In the genomic region with DNA sequence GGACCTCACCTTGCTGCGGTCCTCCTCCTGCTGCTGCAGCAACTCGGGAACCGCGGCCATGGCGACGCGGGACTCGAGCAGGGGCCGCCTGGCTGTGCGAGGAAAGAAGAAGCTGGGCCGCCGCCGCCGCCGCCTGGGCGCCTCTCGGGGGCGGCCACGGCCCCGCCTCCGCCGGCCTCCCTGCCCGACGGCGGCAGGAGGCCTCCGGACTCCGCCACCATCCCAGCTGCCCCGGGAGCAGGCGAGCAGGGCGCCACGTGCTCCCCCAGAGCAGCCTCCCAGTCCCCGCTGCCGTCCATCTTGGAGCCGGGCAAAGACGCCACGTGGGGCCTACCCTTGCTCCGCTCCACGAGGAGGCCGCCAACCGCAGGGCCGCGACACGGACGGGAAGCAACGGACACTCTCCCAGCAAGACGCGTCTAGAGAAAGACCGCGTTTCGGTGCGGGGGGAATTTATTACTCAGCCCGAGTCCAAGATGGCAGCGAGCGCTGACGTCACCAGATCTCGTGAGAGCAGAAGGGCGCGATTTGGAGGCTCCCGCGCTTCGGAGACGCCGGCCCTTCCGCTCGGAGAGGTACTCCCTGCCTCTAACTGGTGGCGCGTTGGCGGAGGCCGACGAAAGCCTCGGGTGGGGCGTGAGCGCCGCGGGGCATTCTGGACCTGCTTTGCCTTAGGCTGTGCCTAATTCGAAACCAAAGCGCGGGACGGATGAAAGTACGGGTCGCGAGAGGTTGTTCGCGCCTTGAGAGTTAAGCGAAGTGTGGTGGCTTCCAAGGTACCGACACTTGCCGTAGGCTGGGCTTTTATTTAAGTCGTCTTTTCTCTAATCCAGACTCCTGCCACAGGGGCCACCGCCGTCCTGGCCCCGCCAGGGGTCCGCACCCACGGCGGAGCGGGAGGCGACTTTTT, we compare ENCODE assay signal across 1 cellular context.
TF ChIP-seq lines count a peak whose summit lies in the region.

A gene with protein sequence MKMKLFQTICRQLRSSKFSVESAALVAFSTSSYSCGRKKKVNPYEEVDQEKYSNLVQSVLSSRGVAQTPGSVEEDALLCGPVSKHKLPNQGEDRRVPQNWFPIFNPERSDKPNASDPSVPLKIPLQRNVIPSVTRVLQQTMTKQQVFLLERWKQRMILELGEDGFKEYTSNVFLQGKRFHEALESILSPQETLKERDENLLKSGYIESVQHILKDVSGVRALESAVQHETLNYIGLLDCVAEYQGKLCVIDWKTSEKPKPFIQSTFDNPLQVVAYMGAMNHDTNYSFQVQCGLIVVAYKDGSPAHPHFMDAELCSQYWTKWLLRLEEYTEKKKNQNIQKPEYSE (plus strand): TSS at position 653 of the 910 bp plus-strand sequence. CDS start 842 bp downstream, outside the sequence.
A gene (minus strand): TSS at position 429 of the 910 bp plus-strand sequence. CDS start 369 bp downstream, at position 60.

TF ChIP-seq in HepG2, 621 proteins besides CTCF, POLR2A, EP300 and RAD21 (continued from another document and continues in another):
- TF ChIP-seq HIVEP1 (CRISPR knock-in tag; IDR thresholded peaks at IDR 0.05) = peak; percentile 97
- TF ChIP-seq IKZF1 (IDR thresholded peaks at IDR 0.05) = no peak
- no peak; the same call in 1 of the 2 replicates for TF ChIP-seq BRCA1 (CRISPR knock-in tag; IDR thresholded peaks at IDR 0.05)
- peak; percentile 81 for TF ChIP-seq NFYC (CRISPR knock-in tag; IDR thresholded peaks at IDR 0.05)
- TF ChIP-seq NFE2 (CRISPR knock-in tag; IDR thresholded peaks at IDR 0.05) = no peak
- no peak for TF ChIP-seq HNRNPH1 (optimal IDR thresholded peaks at IDR 0.05; ENCODE audit: low read depth, low read length)
- peak; percentile 97 for TF ChIP-seq HNRNPLL (IDR thresholded peaks at IDR 0.05; ENCODE audit: low read depth, low read length, poor library complexity, severe bottlenecking)
- TF ChIP-seq, protein P1, sequence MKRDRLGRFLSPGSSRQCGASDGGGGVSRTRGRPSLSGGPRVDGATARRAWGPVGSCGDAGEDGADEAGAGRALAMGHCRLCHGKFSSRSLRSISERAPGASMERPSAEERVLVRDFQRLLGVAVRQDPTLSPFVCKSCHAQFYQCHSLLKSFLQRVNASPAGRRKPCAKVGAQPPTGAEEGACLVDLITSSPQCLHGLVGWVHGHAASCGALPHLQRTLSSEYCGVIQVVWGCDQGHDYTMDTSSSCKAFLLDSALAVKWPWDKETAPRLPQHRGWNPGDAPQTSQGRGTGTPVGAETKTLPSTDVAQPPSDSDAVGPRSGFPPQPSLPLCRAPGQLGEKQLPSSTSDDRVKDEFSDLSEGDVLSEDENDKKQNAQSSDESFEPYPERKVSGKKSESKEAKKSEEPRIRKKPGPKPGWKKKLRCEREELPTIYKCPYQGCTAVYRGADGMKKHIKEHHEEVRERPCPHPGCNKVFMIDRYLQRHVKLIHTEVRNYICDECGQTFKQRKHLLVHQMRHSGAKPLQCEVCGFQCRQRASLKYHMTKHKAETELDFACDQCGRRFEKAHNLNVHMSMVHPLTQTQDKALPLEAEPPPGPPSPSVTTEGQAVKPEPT (CRISPR knock-in tag; IDR thresholded peaks at IDR 0.05; ENCODE audit: low read depth) = peak; percentile 82; the same call in 1 of the 2 replicates
- peak; percentile 94; the same call in 1 of the 2 replicates for TF ChIP-seq GLI4 (CRISPR knock-in tag; IDR thresholded peaks at IDR 0.05; ENCODE audit: borderline replicate concordance)
- TF ChIP-seq ZNF230 (CRISPR knock-in tag; IDR thresholded peaks at IDR 0.05) = peak; percentile 96
- peak; percentile 79; the same call in 1 of the 2 replicates for TF ChIP-seq FOXO1 (CRISPR knock-in tag; IDR thresholded peaks at IDR 0.05)
- TF ChIP-seq ZNF772 (CRISPR knock-in tag; IDR thresholded peaks at IDR 0.05) = peak; percentile 98
- no peak for TF ChIP-seq PTBP1 (IDR thresholded peaks at IDR 0.05; ENCODE audit: low read depth, low read length, poor library complexity, severe bottlenecking)
- TF ChIP-seq, protein P2, sequence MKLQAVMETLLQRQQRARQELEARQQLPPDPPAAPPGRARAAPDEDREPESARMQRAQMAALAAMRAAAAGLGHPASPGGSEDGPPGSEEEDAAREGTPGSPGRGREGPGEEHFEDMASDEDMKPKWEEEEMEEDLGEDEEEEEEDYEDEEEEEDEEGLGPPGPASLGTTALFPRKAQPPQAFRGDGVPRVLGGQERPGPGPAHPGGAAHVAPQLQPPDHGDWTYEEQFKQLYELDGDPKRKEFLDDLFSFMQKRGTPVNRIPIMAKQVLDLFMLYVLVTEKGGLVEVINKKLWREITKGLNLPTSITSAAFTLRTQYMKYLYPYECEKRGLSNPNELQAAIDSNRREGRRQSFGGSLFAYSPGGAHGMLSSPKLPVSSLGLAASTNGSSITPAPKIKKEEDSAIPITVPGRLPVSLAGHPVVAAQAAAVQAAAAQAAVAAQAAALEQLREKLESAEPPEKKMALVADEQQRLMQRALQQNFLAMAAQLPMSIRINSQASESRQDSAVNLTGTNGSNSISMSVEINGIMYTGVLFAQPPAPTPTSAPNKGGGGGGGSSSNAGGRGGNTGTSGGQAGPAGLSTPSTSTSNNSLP (IDR thresholded peaks at IDR 0.05; ENCODE audit: low read depth, low read length) = peak; percentile 75; the same call in 1 of the 2 replicates
- TF ChIP-seq MYNN (CRISPR knock-in tag; IDR thresholded peaks at IDR 0.05; ENCODE audit: low read depth) = peak; percentile 82; the same call in 1 of the 2 replicates
- peak; percentile 85; the same call in 1 of the 2 replicates for TF ChIP-seq ZNF136 (CRISPR knock-in tag; IDR thresholded peaks at IDR 0.05; ENCODE audit: low read depth)
- TF ChIP-seq SPEN (CRISPR knock-in tag; IDR thresholded peaks at IDR 0.05; ENCODE audit: low read depth) = peak; percentile 100
- TF ChIP-seq, protein P3, sequence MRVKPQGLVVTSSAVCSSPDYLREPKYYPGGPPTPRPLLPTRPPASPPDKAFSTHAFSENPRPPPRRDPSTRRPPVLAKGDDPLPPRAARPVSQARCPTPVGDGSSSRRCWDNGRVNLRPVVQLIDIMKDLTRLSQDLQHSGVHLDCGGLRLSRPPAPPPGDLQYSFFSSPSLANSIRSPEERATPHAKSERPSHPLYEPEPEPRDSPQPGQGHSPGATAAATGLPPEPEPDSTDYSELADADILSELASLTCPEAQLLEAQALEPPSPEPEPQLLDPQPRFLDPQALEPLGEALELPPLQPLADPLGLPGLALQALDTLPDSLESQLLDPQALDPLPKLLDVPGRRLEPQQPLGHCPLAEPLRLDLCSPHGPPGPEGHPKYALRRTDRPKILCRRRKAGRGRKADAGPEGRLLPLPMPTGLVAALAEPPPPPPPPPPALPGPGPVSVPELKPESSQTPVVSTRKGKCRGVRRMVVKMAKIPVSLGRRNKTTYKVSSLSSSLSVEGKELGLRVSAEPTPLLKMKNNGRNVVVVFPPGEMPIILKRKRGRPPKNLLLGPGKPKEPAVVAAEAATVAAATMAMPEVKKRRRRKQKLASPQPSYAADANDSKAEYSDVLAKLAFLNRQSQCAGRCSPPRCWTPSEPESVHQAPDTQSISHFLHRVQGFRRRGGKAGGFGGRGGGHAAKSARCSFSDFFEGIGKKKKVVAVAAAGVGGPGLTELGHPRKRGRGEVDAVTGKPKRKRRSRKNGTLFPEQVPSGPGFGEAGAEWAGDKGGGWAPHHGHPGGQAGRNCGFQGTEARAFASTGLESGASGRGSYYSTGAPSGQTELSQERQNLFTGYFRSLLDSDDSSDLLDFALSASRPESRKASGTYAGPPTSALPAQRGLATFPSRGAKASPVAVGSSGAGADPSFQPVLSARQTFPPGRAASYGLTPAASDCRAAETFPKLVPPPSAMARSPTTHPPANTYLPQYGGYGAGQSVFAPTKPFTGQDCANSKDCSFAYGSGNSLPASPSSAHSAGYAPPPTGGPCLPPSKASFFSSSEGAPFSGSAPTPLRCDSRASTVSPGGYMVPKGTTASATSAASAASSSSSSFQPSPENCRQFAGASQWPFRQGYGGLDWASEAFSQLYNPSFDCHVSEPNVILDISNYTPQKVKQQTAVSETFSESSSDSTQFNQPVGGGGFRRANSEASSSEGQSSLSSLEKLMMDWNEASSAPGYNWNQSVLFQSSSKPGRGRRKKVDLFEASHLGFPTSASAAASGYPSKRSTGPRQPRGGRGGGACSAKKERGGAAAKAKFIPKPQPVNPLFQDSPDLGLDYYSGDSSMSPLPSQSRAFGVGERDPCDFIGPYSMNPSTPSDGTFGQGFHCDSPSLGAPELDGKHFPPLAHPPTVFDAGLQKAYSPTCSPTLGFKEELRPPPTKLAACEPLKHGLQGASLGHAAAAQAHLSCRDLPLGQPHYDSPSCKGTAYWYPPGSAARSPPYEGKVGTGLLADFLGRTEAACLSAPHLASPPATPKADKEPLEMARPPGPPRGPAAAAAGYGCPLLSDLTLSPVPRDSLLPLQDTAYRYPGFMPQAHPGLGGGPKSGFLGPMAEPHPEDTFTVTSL (CRISPR knock-in tag; IDR thresholded peaks at IDR 0.05; ENCODE audit: borderline replicate concordance) = peak; percentile 14; the same call in 1 of the 2 replicates
- peak; percentile 94 for TF ChIP-seq ZNF20 (CRISPR knock-in tag; IDR thresholded peaks at IDR 0.05)
- TF ChIP-seq ZKSCAN1 (IDR thresholded peaks at IDR 0.05; ENCODE audit: low read length) = no peak
- TF ChIP-seq ZNF296 (CRISPR knock-in tag; conservative IDR thresholded peaks at IDR 0.05) = peak; percentile 95
- TF ChIP-seq ZNF564 (CRISPR knock-in tag; IDR thresholded peaks at IDR 0.05) = peak; percentile 92; the same call in 1 of the 2 replicates
- TF ChIP-seq, protein P4, sequence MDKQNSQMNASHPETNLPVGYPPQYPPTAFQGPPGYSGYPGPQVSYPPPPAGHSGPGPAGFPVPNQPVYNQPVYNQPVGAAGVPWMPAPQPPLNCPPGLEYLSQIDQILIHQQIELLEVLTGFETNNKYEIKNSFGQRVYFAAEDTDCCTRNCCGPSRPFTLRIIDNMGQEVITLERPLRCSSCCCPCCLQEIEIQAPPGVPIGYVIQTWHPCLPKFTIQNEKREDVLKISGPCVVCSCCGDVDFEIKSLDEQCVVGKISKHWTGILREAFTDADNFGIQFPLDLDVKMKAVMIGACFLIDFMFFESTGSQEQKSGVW (CRISPR knock-in tag; IDR thresholded peaks at IDR 0.05; ENCODE audit: borderline replicate concordance) = peak; percentile 98
- peak; percentile 76 for TF ChIP-seq REXO4 (CRISPR knock-in tag; IDR thresholded peaks at IDR 0.05; ENCODE audit: borderline replicate concordance)
- TF ChIP-seq MTF2 (CRISPR knock-in tag; IDR thresholded peaks at IDR 0.05; ENCODE audit: borderline replicate concordance) = peak; percentile 95; the same call in 1 of the 2 replicates
- TF ChIP-seq, protein P5, sequence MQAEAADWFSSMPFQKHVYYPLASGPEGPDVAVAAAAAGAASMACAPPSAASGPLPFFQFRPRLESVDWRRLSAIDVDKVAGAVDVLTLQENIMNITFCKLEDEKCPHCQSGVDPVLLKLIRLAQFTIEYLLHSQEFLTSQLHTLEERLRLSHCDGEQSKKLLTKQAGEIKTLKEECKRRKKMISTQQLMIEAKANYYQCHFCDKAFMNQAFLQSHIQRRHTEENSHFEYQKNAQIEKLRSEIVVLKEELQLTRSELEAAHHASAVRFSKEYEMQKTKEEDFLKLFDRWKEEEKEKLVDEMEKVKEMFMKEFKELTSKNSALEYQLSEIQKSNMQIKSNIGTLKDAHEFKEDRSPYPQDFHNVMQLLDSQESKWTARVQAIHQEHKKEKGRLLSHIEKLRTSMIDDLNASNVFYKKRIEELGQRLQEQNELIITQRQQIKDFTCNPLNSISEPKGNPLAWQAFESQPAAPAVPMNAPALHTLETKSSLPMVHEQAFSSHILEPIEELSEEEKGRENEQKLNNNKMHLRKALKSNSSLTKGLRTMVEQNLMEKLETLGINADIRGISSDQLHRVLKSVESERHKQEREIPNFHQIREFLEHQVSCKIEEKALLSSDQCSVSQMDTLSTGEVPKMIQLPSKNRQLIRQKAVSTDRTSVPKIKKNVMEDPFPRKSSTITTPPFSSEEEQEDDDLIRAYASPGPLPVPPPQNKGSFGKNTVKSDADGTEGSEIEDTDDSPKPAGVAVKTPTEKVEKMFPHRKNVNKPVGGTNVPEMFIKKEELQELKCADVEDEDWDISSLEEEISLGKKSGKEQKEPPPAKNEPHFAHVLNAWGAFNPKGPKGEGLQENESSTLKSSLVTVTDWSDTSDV (CRISPR knock-in tag; IDR thresholded peaks at IDR 0.05) = peak; percentile 82
- TF ChIP-seq, protein P6, sequence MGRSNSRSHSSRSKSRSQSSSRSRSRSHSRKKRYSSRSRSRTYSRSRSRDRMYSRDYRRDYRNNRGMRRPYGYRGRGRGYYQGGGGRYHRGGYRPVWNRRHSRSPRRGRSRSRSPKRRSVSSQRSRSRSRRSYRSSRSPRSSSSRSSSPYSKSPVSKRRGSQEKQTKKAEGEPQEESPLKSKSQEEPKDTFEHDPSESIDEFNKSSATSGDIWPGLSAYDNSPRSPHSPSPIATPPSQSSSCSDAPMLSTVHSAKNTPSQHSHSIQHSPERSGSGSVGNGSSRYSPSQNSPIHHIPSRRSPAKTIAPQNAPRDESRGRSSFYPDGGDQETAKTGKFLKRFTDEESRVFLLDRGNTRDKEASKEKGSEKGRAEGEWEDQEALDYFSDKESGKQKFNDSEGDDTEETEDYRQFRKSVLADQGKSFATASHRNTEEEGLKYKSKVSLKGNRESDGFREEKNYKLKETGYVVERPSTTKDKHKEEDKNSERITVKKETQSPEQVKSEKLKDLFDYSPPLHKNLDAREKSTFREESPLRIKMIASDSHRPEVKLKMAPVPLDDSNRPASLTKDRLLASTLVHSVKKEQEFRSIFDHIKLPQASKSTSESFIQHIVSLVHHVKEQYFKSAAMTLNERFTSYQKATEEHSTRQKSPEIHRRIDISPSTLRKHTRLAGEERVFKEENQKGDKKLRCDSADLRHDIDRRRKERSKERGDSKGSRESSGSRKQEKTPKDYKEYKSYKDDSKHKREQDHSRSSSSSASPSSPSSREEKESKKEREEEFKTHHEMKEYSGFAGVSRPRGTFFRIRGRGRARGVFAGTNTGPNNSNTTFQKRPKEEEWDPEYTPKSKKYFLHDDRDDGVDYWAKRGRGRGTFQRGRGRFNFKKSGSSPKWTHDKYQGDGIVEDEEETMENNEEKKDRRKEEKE (IDR thresholded peaks at IDR 0.05) = no peak
- TF ChIP-seq ZBTB7B (CRISPR knock-in tag; IDR thresholded peaks at IDR 0.05) = peak; percentile 82
- no peak; the same call in 1 of the 2 replicates for TF ChIP-seq MAFF (IDR thresholded peaks at IDR 0.05; ENCODE audit: low read depth, low read length)
- TF ChIP-seq FOXJ3 (CRISPR knock-in tag; IDR thresholded peaks at IDR 0.05; ENCODE audit: borderline replicate concordance) = peak; percentile 94
